ENCODE assay signal across 8 cellular contexts in genomic region chr15:68210821-68211655, GRCh38. TPM values are rescaled to one million over a fixed set of nuclear protein-coding genes. Genes with fewer than 3 reads are reported as not detected.
DNase-seq lines count a peak whose midpoint lies in the region; ATAC-seq and FAIRE-seq lines count a peak whose summit lies in the region.

No MANE protein-coding gene starts in this region.

- peaks cover 16% of the 10 kb centered on the region for H3K4me1 ChIP-seq in CD4-positive, alpha-beta memory T cell (ENCODE audit: insufficient read depth, low read length)

- peak in 4 of 5 donors; percentile 27 to 34 (median 30) for DNase-seq in CD4-positive, alpha-beta memory T cell
- DNase-seq in HTR-8/SVneo (ENCODE audit: insufficient read length, low spot score) (peak; percentile 64), cerebellum (ENCODE audit: low spot score) (peak; percentile 84), left lobe of liver (ENCODE audit: low spot score) (peak; percentile 61), DMS114 treated with DMSO at 0.1 percent for 48 hours (lab: John Stamatoyannopoulos, UW; ENCODE audit: unreplicated experiment) (no peak)
- DNase-seq in activated CD4-positive, alpha-beta T cell treated with anti-CD3 and anti-CD28 coated beads for 36 hours = peak; percentile 73
- DNase-seq in stimulated activated CD4-positive, alpha-beta T cell treated with anti-CD3 and anti-CD28 coated beads, Interleukin-4, amount 100 ng/mL, for 24 hours = peak; percentile 52

- FAIRE-seq in HTR-8/SVneo (lab: Jason Lieb, UNC) = peak; percentile 62

- peak; percentile 42 for ATAC-seq in activated CD4-positive, alpha-beta T cell treated with anti-CD3 and anti-CD28 coated beads for 36 hours
- ATAC-seq in left lobe of liver (peak; percentile 72), HG03457 (IDR thresholded peaks at IDR 0.05; ENCODE audit: unreplicated experiment) (no peak)

- H3K36me3 ChIP-seq in CD4-positive, alpha-beta memory T cell (ENCODE audit: insufficient read depth, low read length) = no peaks in the 10 kb centered on the region

- H3K9me3 ChIP-seq in CD4-positive, alpha-beta memory T cell (ENCODE audit: control insufficient read depth in 1 of 2, low read length in 2 of 2) = no peaks in the 10 kb centered on the region

- CTCF ChIA-PET in CD4-positive, alpha-beta memory T cell (lab: Charles Lee; ENCODE audit: partially characterized antibody) = interaction anchor here (0.6 to 2.5 kb wide), 7 partner anchors 8 to 349 kb away, joined by 3 to 9 read pairs (median 3); partner anchors contain the start of gene CLN6
- CTCF ChIA-PET in activated CD4-positive, alpha-beta T cell treated with anti-CD3 and anti-CD28 coated beads for 36 hours (lab: Charles Lee) = interaction anchor here (0.6 to 1.2 kb wide), 4 partner anchors 40 to 452 kb away, joined by 3 read pairs; no protein-coding TSS in a partner anchor

- no peak overlapping the region for H3K4me3 Mint-ChIP-seq in CD4-positive, alpha-beta memory T cell
- no peak overlapping the region for H3K4me3 Mint-ChIP-seq in activated CD4-positive, alpha-beta T cell treated with anti-CD3 and anti-CD28 coated beads for 36 hours

- POLR2A ChIA-PET in CD4-positive, alpha-beta memory T cell (lab: Charles Lee; ENCODE audit: partially characterized antibody) = no interaction called here
- POLR2A ChIA-PET in activated CD4-positive, alpha-beta T cell treated with anti-CD3 and anti-CD28 coated beads for 36 hours (lab: Charles Lee) = no interaction called here

- peaks cover 5 to 28% (median 16%) of the 10 kb centered on the region in 4 donors for H3K4me1 Mint-ChIP-seq in CD4-positive, alpha-beta memory T cell
- peaks cover 20% of the 10 kb centered on the region for H3K4me1 Mint-ChIP-seq in activated CD4-positive, alpha-beta T cell treated with anti-CD3 and anti-CD28 coated beads for 36 hours

- no peak overlapping the region for H3K27ac ChIP-seq in CD4-positive, alpha-beta memory T cell (ENCODE audit: low read depth, low read length)

- peaks cover 0 to 1% of the 10 kb centered on the region in 2 donors for H3K36me3 Mint-ChIP-seq in CD4-positive, alpha-beta memory T cell
- peaks cover 19% of the 10 kb centered on the region for H3K36me3 Mint-ChIP-seq in activated CD4-positive, alpha-beta T cell treated with anti-CD3 and anti-CD28 coated beads for 36 hours (ENCODE audit: low read depth)

- H3K27ac Mint-ChIP-seq in CD4-positive, alpha-beta memory T cell = peak overlapping the region in 1 of 7 donors; percentile 64
- H3K27ac Mint-ChIP-seq in activated CD4-positive, alpha-beta T cell treated with anti-CD3 and anti-CD28 coated beads for 36 hours = no peak overlapping the region

- H3K9me3 Mint-ChIP-seq in CD4-positive, alpha-beta memory T cell = no peaks in the 10 kb centered on the region
- no peaks in the 10 kb centered on the region for H3K9me3 Mint-ChIP-seq in activated CD4-positive, alpha-beta T cell treated with anti-CD3 and anti-CD28 coated beads for 36 hours (ENCODE audit: low read depth)

- no peak overlapping the region for H3K4me3 ChIP-seq in CD4-positive, alpha-beta memory T cell (ENCODE audit: low read length in 2 of 2)

- intact Hi-C loops in CD4-positive, alpha-beta memory T cell (cut with micrococcal nuclease) = loop anchor here (1.0 kb wide), 1 partner anchor 348 kb away; no protein-coding TSS in a partner anchor
- intact Hi-C loops in activated CD4-positive, alpha-beta T cell treated with anti-CD3 and anti-CD28 coated beads for 36 hours (cut with DNase I, micrococcal nuclease) = loop anchor here (1.0 to 5.0 kb wide), 2 partner anchors 348 to 349 kb away; no protein-coding TSS in a partner anchor

- H3K27me3 Mint-ChIP-seq in CD4-positive, alpha-beta memory T cell = no peaks in the 10 kb centered on the region
- no peaks in the 10 kb centered on the region for H3K27me3 Mint-ChIP-seq in activated CD4-positive, alpha-beta T cell treated with anti-CD3 and anti-CD28 coated beads for 36 hours

- no peaks in the 10 kb centered on the region for H3K27me3 ChIP-seq in CD4-positive, alpha-beta memory T cell (ENCODE audit: insufficient read depth, low read length)

RNA-seq across cellular contexts. Expression of gene CALML4, which starts 5.9 kb away (rescaled TPM):
- 1 to 10 TPM; 3.8 to 5.1 TPM for total RNA-seq in CD4-positive, alpha-beta memory T cell
- under 1 TPM; 0.79 to 0.84 TPM for polyA plus RNA-seq in CD4-positive, alpha-beta memory T cell
- total RNA-seq in activated CD4-positive, alpha-beta T cell treated with anti-CD3 and anti-CD28 coated beads for 36 hours = 1 to 10 TPM; 6.8 to 9.2 TPM
- 6.3 TPM for total RNA-seq in cerebellum
- total RNA-seq in left lobe of liver = 6.8 TPM

RNA-seq across cellular contexts. Expression of gene CLN6, which starts 18.5 kb away (rescaled TPM):
- total RNA-seq in CD4-positive, alpha-beta memory T cell = 10 to 100 TPM; 14.5 to 15.6 TPM
- polyA plus RNA-seq in CD4-positive, alpha-beta memory T cell = 1 to 10 TPM; 2.2 to 2.6 TPM
- total RNA-seq in activated CD4-positive, alpha-beta T cell treated with anti-CD3 and anti-CD28 coated beads for 36 hours = 10 to 100 TPM; 45.1 to 48.2 TPM
- total RNA-seq in cerebellum = 14.8 TPM
- 12.2 TPM for total RNA-seq in left lobe of liver
